12 cellular contexts compared by ENCODE assay signal in genomic region chr9:105637787-105638395, GRCh38. TPM values are rescaled to one million over a fixed set of nuclear protein-coding genes. Genes with fewer than 3 reads are reported as not detected.
A peak's percentile ranks its signal among the peaks of the same experiment; 100 is the strongest.
DNase-seq lines count a peak whose midpoint lies in the region; ATAC-seq and TF ChIP-seq lines count a peak whose summit lies in the region.
"Had no signal": no experiment of that assay in that cellular context is flagged by ENCODE, and none has a peak within 500 bp of the region (broad histone marks: within the 10 kb centered on the region; RNA-seq: fewer than 3 reads in every experiment).

No MANE protein-coding gene starts in this region.

- TF ChIP-seq CTCF in cardiac muscle cell (IDR thresholded peaks at IDR 0.05; ENCODE audit: low read depth, low read length): peak; percentile 53
- TF ChIP-seq CTCF in epithelial cell of esophagus (IDR thresholded peaks at IDR 0.05; ENCODE audit: insufficient read depth, low read depth, low read length, missing control alignments): peak; percentile 49
- TF ChIP-seq CTCF in vagina (IDR thresholded peaks at IDR 0.05): no peak
- TF ChIP-seq CTCF in esophagus squamous epithelium (IDR thresholded peaks at IDR 0.05): peak in 3 of 6 experiments; percentile 10 to 34 (median 22)

- DNase-seq in cardiac muscle cell (ENCODE audit: low read depth in 1 of 2, low spot score in 1 of 2) (peak in 1 of 2 donors; percentile 7), Right ventricle myocardium superior (no peak), OCI-M1 (lab: John Stamatoyannopoulos, UW) (peak; percentile 13), epithelial cell of esophagus (ENCODE audit: low read depth) (peak; percentile 6), stromal cell of bone marrow (ENCODE audit: low read depth) (peak; percentile 1), vagina (ENCODE audit: extremely low spot score in 2 of 2) (no peak), esophagus squamous epithelium (lab: John Stamatoyannopoulos, UW) (no peak)
- DNase-seq in effector CD4-positive, alpha-beta T cell: no peak
- DNase-seq: MG63; stimulated activated CD8-positive, alpha-beta memory T cell treated with anti-CD3 and anti-CD28 coated beads, Interleukin-4, amount 100 ng/mL, for 48 hours had no signal

- H3K4me1 ChIP-seq in cardiac muscle cell (ENCODE audit: low read depth): no peaks in the 10 kb centered on the region
- H3K4me1 ChIP-seq in vagina: no peaks in the 10 kb centered on the region
- H3K4me1 ChIP-seq in esophagus squamous epithelium: no peaks in the 10 kb centered on the region
- H3K4me1 ChIP-seq: BLaER1 treated with 17β-estradiol and CSF1 and Interleukin-3, amounts not matched to agents 10 nM and 100 nM; right atrium auricular region had no signal

- 89 to 99% methylated on average over 4 of the region's 4 CpGs for WGBS in esophagus squamous epithelium, 2 donors

- H3K27me3 ChIP-seq in cardiac muscle cell (no peaks in the 10 kb centered on the region), vagina (no peaks in the 10 kb centered on the region), esophagus squamous epithelium (no peaks in the 10 kb centered on the region)
- H3K27me3 ChIP-seq: BLaER1 treated with 17β-estradiol and CSF1 and Interleukin-3, amounts not matched to agents 10 nM and 100 nM; MG63; right atrium auricular region had no signal

- H3K36me3 ChIP-seq in cardiac muscle cell: peaks cover 3% of the 10 kb centered on the region
- peaks cover 0 to 3% of the 10 kb centered on the region in 2 donors for H3K36me3 ChIP-seq in vagina
- peaks cover 0 to 60% (median 4%) of the 10 kb centered on the region in 3 donors for H3K36me3 ChIP-seq in esophagus squamous epithelium
- H3K36me3 ChIP-seq: MG63 had no signal

- ATAC-seq in Right ventricle myocardium superior (ENCODE audit: poor library complexity): no peak

- no peak overlapping the region for H3K4me3 ChIP-seq in cardiac muscle cell
- no peak overlapping the region for H3K4me3 ChIP-seq in epithelial cell of esophagus (ENCODE audit: low read length)
- H3K4me3 ChIP-seq in vagina: no peak overlapping the region
- H3K4me3 ChIP-seq in esophagus squamous epithelium: no peak overlapping the region
- H3K4me3 ChIP-seq: BLaER1 treated with 17β-estradiol and CSF1 and Interleukin-3, amounts not matched to agents 10 nM and 100 nM; MG63; right atrium auricular region had no signal

- H3K27ac ChIP-seq in cardiac muscle cell (no peak overlapping the region), vagina (no peak overlapping the region), esophagus squamous epithelium (no peak overlapping the region)
- H3K27ac ChIP-seq: BLaER1 treated with 17β-estradiol and CSF1 and Interleukin-3, amounts not matched to agents 10 nM and 100 nM; right atrium auricular region had no signal

- intact Hi-C loops in Right ventricle myocardium superior (cut with DNase I): no loop called here
- intact Hi-C loops in vagina (cut with DNase I): no loop called here
- intact Hi-C loops in esophagus squamous epithelium (cut with DNase I): no loop called here

- H3K9me3 ChIP-seq in cardiac muscle cell (ENCODE audit: low read depth): no peaks in the 10 kb centered on the region
- H3K9me3 ChIP-seq in vagina: peaks cover 2% of the 10 kb centered on the region
- peaks cover 0 to 3% (median 0%) of the 10 kb centered on the region in 3 donors for H3K9me3 ChIP-seq in esophagus squamous epithelium
- H3K9me3 ChIP-seq: MG63 had no signal

- TF ChIP-seq POLR2A in vagina (IDR thresholded peaks at IDR 0.05) (no peak), esophagus squamous epithelium (IDR thresholded peaks at IDR 0.05) (no peak)

RNA-seq across cellular contexts. Expression of gene TAL2, which starts 24.4 kb away (rescaled TPM):
- total RNA-seq in cardiac muscle cell (not detected in 2 replicates), Right ventricle myocardium superior (0.59 TPM), vagina (not detected), esophagus squamous epithelium (not detected)
- 0.73 TPM in 1 of 2 replicates, not detected in the other for polyA plus RNA-seq in cardiac muscle cell
- total RNA-seq: right atrium auricular region had no signal

RNA-seq across cellular contexts. Expression of gene TMEM38B, which starts 56.5 kb away (rescaled TPM):
- 17.5 and 21.3 TPM in 2 replicates for total RNA-seq in cardiac muscle cell
- polyA plus RNA-seq in cardiac muscle cell: 24.9 and 30.9 TPM in 2 replicates
- total RNA-seq in Right ventricle myocardium superior: 69.5 TPM
- total RNA-seq in vagina: 30.4 TPM
- total RNA-seq in esophagus squamous epithelium: 1 to 10 TPM; 3.5 to 7.6 (median 7.2) TPM

Comparison
In these comparisons a context has a peak if more than half of its experiments do, and no peak if none do; other contexts are left out.
1. DNase-seq: peak in OCI-M1 (single experiment), epithelial cell of esophagus (single experiment) and stromal cell of bone marrow (single experiment); none in Right ventricle myocardium superior (single experiment), vagina (0 of 2), effector CD4-positive, alpha-beta T cell (single experiment) and esophagus squamous epithelium (single experiment).
2. CTCF ChIP-seq: peak in cardiac muscle cell (single experiment) and epithelial cell of esophagus (single experiment); none in vagina (0 of 3).